In the genomic region with DNA sequence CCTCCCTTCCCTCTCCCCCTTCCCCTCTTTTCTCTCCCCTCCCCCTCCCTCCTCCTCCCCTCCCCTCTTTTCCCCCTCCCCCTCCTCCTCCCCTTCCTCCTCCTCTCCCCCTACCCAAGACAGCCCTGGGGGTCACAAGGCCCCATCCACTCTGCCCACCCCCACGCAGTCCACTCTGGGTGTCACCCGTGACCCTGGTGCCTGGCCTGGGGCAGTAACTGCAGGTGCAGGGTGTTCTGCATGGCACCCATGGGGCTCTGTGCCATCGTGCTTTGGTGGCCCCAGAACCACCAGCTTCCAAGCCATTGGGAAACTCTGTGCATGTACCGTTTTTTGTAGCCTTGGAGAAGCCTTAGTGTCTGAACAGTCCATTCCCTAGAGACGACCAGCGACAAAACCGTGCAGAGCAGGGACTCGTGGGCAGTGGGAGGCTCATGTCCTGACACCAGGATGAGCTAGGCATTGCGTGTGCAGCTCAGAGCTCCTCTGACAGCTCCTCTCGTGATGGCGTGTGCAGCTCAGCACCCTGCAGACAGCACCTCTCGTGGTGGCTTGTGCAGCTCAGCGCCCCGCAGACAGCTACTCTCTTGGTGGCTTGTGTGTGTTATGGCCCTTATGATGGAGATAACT, we compare ENCODE assay signal across 16 cellular contexts. TPM values are rescaled to one million over a fixed set of nuclear protein-coding genes. Genes with fewer than 3 reads are reported as not detected.
"Had no signal": no experiment of that assay in that cellular context is flagged by ENCODE, and none has a peak within 500 bp of the region (broad histone marks: within the 10 kb centered on the region; RNA-seq: fewer than 3 reads in every experiment).

No MANE protein-coding gene starts in this region.

- H3K27ac ChIP-seq: gastroesophageal sphincter, hepatocyte had no signal

- H3K4me3 ChIP-seq: gastroesophageal sphincter, hepatocyte, lung had no signal

- H3K4me1 ChIP-seq: gastroesophageal sphincter had no signal

- FAIRE-seq: endometrium, TTC549 had no signal

- H3K9me3 ChIP-seq: gastroesophageal sphincter had no signal

- ATAC-seq: gastroesophageal sphincter; stimulated activated naive B cell treated with anti-CD40 and anti-IgM and Interleukin-4, amounts not matched to agents 10 μg/mL and 1 μg/mL and 100 μg/mL, for 72 hours; WTC11 had no signal

- DNase-seq: activated CD4-positive, alpha-beta memory T cell treated with anti-CD3 and anti-CD28 coated beads, Interleukin-2, amount 10 ng/mL, durations not matched to agents 7 days and 5 days; activated CD4-positive, alpha-beta T cell treated with anti-CD3 and anti-CD28 coated beads for 4 hours; activated naive CD4-positive, alpha-beta T cell treated with anti-CD3 and anti-CD28 coated beads, Interleukin-2, amount 10 ng/mL, durations not matched to agents 7 days and 5 days; activated T-cell treated with anti-CD3 and anti-CD28 coated beads, Interleukin-2, amount 50 U/mL, for 24 hours; stimulated activated CD4-positive, alpha-beta T cell treated with anti-CD3 and anti-CD28 coated beads, Interleukin-4, amount 100 ng/mL, for 1 hour; stimulated activated naive B cell treated with anti-CD40 and anti-IgM and Interleukin-4, amounts not matched to agents 10 μg/mL and 1 μg/mL and 100 μg/mL, for 72 hours; T-helper 2 cell had no signal

- H3K27me3 ChIP-seq: hepatocyte had no signal

RNA-seq across cellular contexts. Expression of a gene that starts 43.7 kb away (rescaled TPM):
- total RNA-seq: activated CD4-positive, alpha-beta memory T cell treated with anti-CD3 and anti-CD28 coated beads, Interleukin-2, amount 10 ng/mL, durations not matched to agents 7 days and 5 days; myocyte; osteocyte; ureter had no signal
